Comparison of ENCODE assay signal across 9 cellular contexts in the genomic region with DNA sequence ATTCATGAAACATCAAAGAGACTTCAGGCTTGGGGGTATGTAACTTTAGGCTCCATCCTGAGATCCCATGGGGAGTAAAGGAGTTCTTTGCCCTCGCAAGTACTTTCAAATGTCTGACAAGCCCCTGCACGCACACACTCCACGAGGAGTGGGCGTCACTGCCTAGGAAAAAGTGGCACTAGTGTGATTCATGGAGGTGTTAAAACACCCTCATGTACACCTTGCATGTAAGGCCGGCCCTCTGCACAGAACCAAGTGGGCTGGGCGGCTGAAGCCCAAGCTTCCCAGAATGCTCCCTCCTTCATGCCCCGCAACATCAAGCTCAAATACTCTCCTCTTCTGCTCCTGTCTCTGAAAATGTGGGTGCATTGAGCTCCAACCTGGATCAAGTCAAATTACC. TPM values are rescaled to one million over a fixed set of nuclear protein-coding genes. Genes with fewer than 3 reads are reported as not detected.
"Had no signal": no experiment of that assay in that cellular context is flagged by ENCODE, and none has a peak within 500 bp of the region (broad histone marks: within the 10 kb centered on the region; RNA-seq: fewer than 3 reads in every experiment).

No MANE protein-coding gene starts in this region.

- H3K27ac ChIP-seq: brain microvascular endothelial cell, epithelial cell of prostate, SJCRH30 had no signal

- H3K36me3 Mint-ChIP-seq: activated naive CD4-positive, alpha-beta T cell treated with anti-CD3 and anti-CD28 coated beads, Interleukin-2, amount 50 U/mL, for 72 hours had no signal

- H3K9me3 Mint-ChIP-seq: activated naive CD4-positive, alpha-beta T cell treated with anti-CD3 and anti-CD28 coated beads, Interleukin-2, amount 50 U/mL, for 72 hours; activated T-cell treated with anti-CD3 and anti-CD28 coated beads, Interleukin-2, amount 50 U/mL, for 4 hours; natural killer cell had no signal

- H3K36me3 ChIP-seq: SJCRH30 had no signal

- H3K4me3 Mint-ChIP-seq: activated CD8-positive, alpha-beta memory T cell treated with anti-CD3 and anti-CD28 coated beads, Interleukin-2, amount 10 ng/mL, durations not matched to agents 7 days and 5 days; activated T-cell treated with anti-CD3 and anti-CD28 coated beads, Interleukin-2, amount 50 U/mL, for 4 hours; natural killer cell had no signal

- H3K27ac Mint-ChIP-seq: activated CD8-positive, alpha-beta memory T cell treated with anti-CD3 and anti-CD28 coated beads, Interleukin-2, amount 10 ng/mL, durations not matched to agents 7 days and 5 days; activated naive CD4-positive, alpha-beta T cell treated with anti-CD3 and anti-CD28 coated beads, Interleukin-2, amount 50 U/mL, for 72 hours; natural killer cell; progenitor cell of endocrine pancreas had no signal

- H3K27me3 ChIP-seq: brain microvascular endothelial cell, SJCRH30 had no signal

- H3K27me3 Mint-ChIP-seq: activated CD8-positive, alpha-beta memory T cell treated with anti-CD3 and anti-CD28 coated beads, Interleukin-2, amount 10 ng/mL, durations not matched to agents 7 days and 5 days; progenitor cell of endocrine pancreas had no signal

- H3K9me3 ChIP-seq: mucosa of descending colon, SJCRH30 had no signal

- H3K4me1 Mint-ChIP-seq: activated CD8-positive, alpha-beta memory T cell treated with anti-CD3 and anti-CD28 coated beads, Interleukin-2, amount 10 ng/mL, durations not matched to agents 7 days and 5 days had no signal

- H3K4me3 ChIP-seq: mucosa of descending colon, SJCRH30 had no signal

RNA-seq across cellular contexts. Expression of gene GDF7, which starts 23.9 kb away (rescaled TPM):
- total RNA-seq: activated CD8-positive, alpha-beta memory T cell treated with anti-CD3 and anti-CD28 coated beads, Interleukin-2, amount 10 ng/mL, durations not matched to agents 7 days and 5 days had no signal
